In the genomic region with DNA sequence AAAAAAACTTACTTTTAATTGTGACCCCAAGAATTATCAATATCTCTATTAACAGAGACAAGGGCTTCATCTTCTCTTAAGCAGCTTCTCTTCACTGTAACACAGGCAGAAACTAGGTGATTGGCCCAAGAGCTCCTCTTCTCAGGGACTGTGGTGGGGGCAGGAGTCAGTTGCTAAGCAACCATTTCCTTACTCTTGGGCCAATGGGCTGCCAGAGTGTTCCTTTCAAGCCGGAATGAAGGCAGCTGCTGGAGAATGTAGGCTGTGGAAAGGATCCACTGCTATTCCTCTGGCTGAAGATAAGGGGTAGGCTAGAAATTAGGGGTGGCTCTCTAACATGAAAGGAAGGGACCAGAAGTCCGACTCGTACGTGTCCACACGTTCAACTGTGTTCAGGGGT, we compare ENCODE assay signal across 1 cellular context.
TF ChIP-seq lines count a peak whose summit lies in the region.

A gene with protein sequence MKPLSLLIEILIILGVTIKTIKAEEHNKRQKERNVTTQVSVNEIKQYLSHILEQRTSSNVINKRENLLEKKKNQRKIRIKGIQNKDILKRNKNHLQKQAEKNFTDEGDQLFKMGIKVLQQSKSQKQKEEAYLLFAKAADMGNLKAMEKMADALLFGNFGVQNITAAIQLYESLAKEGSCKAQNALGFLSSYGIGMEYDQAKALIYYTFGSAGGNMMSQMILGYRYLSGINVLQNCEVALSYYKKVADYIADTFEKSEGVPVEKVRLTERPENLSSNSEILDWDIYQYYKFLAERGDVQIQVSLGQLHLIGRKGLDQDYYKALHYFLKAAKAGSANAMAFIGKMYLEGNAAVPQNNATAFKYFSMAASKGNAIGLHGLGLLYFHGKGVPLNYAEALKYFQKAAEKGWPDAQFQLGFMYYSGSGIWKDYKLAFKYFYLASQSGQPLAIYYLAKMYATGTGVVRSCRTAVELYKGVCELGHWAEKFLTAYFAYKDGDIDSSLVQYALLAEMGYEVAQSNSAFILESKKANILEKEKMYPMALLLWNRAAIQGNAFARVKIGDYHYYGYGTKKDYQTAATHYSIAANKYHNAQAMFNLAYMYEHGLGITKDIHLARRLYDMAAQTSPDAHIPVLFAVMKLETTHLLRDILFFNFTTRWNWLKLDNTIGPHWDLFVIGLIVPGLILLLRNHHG (minus strand): TSS at position 150 of the 400 bp plus-strand sequence. CDS start 80 bp downstream, at position 70.

TF ChIP-seq in GM23338, 12 proteins besides CTCF, POLR2A, EP300 and RAD21 (continued from another document):
- TF ChIP-seq, protein P1, sequence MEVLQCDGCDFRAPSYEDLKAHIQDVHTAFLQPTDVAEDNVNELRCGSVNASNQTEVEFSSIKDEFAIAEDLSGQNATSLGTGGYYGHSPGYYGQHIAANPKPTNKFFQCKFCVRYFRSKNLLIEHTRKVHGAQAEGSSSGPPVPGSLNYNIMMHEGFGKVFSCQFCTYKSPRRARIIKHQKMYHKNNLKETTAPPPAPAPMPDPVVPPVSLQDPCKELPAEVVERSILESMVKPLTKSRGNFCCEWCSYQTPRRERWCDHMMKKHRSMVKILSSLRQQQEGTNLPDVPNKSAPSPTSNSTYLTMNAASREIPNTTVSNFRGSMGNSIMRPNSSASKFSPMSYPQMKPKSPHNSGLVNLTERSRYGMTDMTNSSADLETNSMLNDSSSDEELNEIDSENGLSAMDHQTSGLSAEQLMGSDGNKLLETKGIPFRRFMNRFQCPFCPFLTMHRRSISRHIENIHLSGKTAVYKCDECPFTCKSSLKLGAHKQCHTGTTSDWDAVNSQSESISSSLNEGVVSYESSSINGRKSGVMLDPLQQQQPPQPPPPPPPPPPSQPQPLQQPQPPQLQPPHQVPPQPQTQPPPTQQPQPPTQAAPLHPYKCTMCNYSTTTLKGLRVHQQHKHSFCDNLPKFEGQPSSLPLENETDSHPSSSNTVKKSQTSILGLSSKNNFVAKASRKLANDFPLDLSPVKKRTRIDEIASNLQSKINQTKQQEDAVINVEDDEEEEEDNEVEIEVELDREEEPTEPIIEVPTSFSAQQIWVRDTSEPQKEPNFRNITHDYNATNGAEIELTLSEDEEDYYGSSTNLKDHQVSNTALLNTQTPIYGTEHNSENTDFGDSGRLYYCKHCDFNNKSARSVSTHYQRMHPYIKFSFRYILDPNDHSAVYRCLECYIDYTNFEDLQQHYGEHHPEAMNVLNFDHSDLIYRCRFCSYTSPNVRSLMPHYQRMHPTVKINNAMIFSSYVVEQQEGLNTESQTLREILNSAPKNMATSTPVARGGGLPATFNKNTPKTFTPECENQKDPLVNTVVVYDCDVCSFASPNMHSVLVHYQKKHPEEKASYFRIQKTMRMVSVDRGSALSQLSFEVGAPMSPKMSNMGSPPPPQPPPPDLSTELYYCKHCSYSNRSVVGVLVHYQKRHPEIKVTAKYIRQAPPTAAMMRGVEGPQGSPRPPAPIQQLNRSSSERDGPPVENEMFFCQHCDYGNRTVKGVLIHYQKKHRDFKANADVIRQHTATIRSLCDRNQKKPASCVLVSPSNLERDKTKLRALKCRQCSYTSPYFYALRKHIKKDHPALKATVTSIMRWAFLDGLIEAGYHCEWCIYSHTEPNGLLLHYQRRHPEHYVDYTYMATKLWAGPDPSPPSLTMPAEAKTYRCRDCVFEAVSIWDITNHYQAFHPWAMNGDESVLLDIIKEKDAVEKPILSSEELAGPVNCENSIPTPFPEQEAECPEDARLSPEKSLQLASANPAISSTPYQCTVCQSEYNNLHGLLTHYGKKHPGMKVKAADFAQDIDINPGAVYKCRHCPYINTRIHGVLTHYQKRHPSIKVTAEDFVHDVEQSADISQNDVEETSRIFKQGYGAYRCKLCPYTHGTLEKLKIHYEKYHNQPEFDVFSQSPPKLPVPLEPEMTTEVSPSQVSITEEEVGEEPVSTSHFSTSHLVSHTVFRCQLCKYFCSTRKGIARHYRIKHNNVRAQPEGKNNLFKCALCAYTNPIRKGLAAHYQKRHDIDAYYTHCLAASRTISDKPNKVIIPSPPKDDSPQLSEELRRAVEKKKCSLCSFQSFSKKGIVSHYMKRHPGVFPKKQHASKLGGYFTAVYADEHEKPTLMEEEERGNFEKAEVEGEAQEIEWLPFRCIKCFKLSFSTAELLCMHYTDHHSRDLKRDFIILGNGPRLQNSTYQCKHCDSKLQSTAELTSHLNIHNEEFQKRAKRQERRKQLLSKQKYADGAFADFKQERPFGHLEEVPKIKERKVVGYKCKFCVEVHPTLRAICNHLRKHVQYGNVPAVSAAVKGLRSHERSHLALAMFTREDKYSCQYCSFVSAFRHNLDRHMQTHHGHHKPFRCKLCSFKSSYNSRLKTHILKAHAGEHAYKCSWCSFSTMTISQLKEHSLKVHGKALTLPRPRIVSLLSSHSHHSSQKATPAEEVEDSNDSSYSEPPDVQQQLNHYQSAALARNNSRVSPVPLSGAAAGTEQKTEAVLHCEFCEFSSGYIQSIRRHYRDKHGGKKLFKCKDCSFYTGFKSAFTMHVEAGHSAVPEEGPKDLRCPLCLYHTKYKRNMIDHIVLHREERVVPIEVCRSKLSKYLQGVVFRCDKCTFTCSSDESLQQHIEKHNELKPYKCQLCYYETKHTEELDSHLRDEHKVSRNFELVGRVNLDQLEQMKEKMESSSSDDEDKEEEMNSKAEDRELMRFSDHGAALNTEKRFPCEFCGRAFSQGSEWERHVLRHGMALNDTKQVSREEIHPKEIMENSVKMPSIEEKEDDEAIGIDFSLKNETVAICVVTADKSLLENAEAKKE (CRISPR knock-in tag; IDR thresholded peaks at IDR 0.05) = no peak
- no peak for TF ChIP-seq CREB1 (CRISPR knock-in tag; IDR thresholded peaks at IDR 0.05; ENCODE audit: low read depth)
- TF ChIP-seq ZNF114 (CRISPR knock-in tag; IDR thresholded peaks at IDR 0.05) = no peak
- TF ChIP-seq POLR2AphosphoS5 (IDR thresholded peaks at IDR 0.05; ENCODE audit: low read depth) = no peak
